In genomic region chr12:124862768-124863408, GRCh38 we compare ENCODE assay signal across 1 cellular context.
TF ChIP-seq lines count a peak whose summit lies in the region.

No MANE protein-coding gene starts in this region.

TF ChIP-seq in HepG2, 621 proteins besides CTCF, POLR2A, EP300 and RAD21 (continues in another document):
- TF ChIP-seq, protein P1, sequence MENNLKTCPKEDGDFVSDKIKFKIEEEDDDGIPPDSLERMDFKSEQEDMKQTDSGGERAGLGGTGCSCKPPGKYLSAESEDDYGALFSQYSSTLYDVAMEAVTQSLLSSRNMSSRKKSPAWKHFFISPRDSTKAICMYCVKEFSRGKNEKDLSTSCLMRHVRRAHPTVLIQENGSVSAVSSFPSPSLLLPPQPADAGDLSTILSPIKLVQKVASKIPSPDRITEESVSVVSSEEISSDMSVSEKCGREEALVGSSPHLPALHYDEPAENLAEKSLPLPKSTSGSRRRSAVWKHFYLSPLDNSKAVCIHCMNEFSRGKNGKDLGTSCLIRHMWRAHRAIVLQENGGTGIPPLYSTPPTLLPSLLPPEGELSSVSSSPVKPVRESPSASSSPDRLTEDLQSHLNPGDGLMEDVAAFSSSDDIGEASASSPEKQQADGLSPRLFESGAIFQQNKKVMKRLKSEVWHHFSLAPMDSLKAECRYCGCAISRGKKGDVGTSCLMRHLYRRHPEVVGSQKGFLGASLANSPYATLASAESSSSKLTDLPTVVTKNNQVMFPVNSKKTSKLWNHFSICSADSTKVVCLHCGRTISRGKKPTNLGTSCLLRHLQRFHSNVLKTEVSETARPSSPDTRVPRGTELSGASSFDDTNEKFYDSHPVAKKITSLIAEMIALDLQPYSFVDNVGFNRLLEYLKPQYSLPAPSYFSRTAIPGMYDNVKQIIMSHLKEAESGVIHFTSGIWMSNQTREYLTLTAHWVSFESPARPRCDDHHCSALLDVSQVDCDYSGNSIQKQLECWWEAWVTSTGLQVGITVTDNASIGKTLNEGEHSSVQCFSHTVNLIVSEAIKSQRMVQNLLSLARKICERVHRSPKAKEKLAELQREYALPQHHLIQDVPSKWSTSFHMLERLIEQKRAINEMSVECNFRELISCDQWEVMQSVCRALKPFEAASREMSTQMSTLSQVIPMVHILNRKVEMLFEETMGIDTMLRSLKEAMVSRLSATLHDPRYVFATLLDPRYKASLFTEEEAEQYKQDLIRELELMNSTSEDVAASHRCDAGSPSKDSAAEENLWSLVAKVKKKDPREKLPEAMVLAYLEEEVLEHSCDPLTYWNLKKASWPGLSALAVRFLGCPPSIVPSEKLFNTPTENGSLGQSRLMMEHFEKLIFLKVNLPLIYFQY (CRISPR knock-in tag; IDR thresholded peaks at IDR 0.05; ENCODE audit: borderline replicate concordance) = no peak
- TF ChIP-seq ZFP36 (IDR thresholded peaks at IDR 0.05; ENCODE audit: borderline replicate concordance, low read depth, low read length, partially characterized antibody) (no peak), NFYC (CRISPR knock-in tag; IDR thresholded peaks at IDR 0.05) (no peak), STAT5B (CRISPR knock-in tag; IDR thresholded peaks at IDR 0.05) (no peak), NFIB (CRISPR knock-in tag; IDR thresholded peaks at IDR 0.05; ENCODE audit: borderline replicate concordance) (no peak), U2AF2 (IDR thresholded peaks at IDR 0.05; ENCODE audit: low read depth, low read length) (no peak), NBN (conservative IDR thresholded peaks at IDR 0.05) (no peak), ZNF136 (CRISPR knock-in tag; IDR thresholded peaks at IDR 0.05; ENCODE audit: low read depth) (no peak), IKZF4 (CRISPR knock-in tag; IDR thresholded peaks at IDR 0.05; ENCODE audit: borderline replicate concordance, low read depth, not compliant biosample characterization) (no peak), ATF7-NPFF (CRISPR knock-in tag; IDR thresholded peaks at IDR 0.05; ENCODE audit: low read depth) (no peak), ZNF460 (CRISPR knock-in tag; IDR thresholded peaks at IDR 0.05; ENCODE audit: borderline replicate concordance) (no peak), ZNF672 (CRISPR knock-in tag; IDR thresholded peaks at IDR 0.05) (no peak), SRSF4 (IDR thresholded peaks at IDR 0.05; ENCODE audit: low read depth, low read length, poor library complexity, severe bottlenecking) (no peak), NR2F1 (CRISPR knock-in tag; IDR thresholded peaks at IDR 0.05) (no peak), ATF6 (CRISPR knock-in tag; conservative IDR thresholded peaks at IDR 0.05) (no peak), ELF3 (CRISPR knock-in tag; IDR thresholded peaks at IDR 0.05) (no peak), SIN3B (IDR thresholded peaks at IDR 0.05; ENCODE audit: low read length) (no peak), ZNF678 (CRISPR knock-in tag; IDR thresholded peaks at IDR 0.05) (0 out of 2 replicates have a peak, but pooled peaks have one; percentile 28), ZFP91 (CRISPR knock-in tag; IDR thresholded peaks at IDR 0.05; ENCODE audit: borderline replicate concordance) (peak; percentile 33; the same call in 1 of the 2 replicates), ZC3H4 (CRISPR knock-in tag; IDR thresholded peaks at IDR 0.05; ENCODE audit: borderline replicate concordance) (no peak), ZHX2 (IDR thresholded peaks at IDR 0.05; ENCODE audit: low read depth) (no peak), ZHX2 (CRISPR knock-in tag; IDR thresholded peaks at IDR 0.05; ENCODE audit: borderline replicate concordance) (no peak), FOXJ3 (CRISPR knock-in tag; IDR thresholded peaks at IDR 0.05; ENCODE audit: borderline replicate concordance) (no peak), TOE1 (CRISPR knock-in tag; IDR thresholded peaks at IDR 0.05) (no peak), ZBTB46 (CRISPR knock-in tag; IDR thresholded peaks at IDR 0.05; ENCODE audit: borderline replicate concordance) (peak; percentile 5; the same call in 1 of the 2 replicates), HNRNPK (IDR thresholded peaks at IDR 0.05; ENCODE audit: low read depth, low read length, poor library complexity, severe bottlenecking) (no peak), ZFP41 (CRISPR knock-in tag; IDR thresholded peaks at IDR 0.05; ENCODE audit: borderline replicate concordance) (no peak), U2AF1 (optimal IDR thresholded peaks at IDR 0.05; ENCODE audit: low read depth, low read length) (no peak), ZNF296 (CRISPR knock-in tag; conservative IDR thresholded peaks at IDR 0.05) (no peak), CBFB (CRISPR knock-in tag; IDR thresholded peaks at IDR 0.05) (no peak), ZNF782 (CRISPR knock-in tag; IDR thresholded peaks at IDR 0.05; ENCODE audit: borderline replicate concordance) (no peak), KMT2A (CRISPR knock-in tag; IDR thresholded peaks at IDR 0.05) (no peak), KDM3A (CRISPR knock-in tag; IDR thresholded peaks at IDR 0.05; ENCODE audit: low read depth) (no peak), SIX4 (CRISPR knock-in tag; IDR thresholded peaks at IDR 0.05) (no peak), ZNF567 (CRISPR knock-in tag; IDR thresholded peaks at IDR 0.05; ENCODE audit: borderline replicate concordance) (no peak), SAFB2 (CRISPR knock-in tag; IDR thresholded peaks at IDR 0.05; ENCODE audit: borderline replicate concordance, low read depth) (no peak), SALL2 (CRISPR knock-in tag; IDR thresholded peaks at IDR 0.05) (no peak), ESRRA (CRISPR knock-in tag; IDR thresholded peaks at IDR 0.05; ENCODE audit: low read depth) (no peak), ZNF543 (CRISPR knock-in tag; IDR thresholded peaks at IDR 0.05) (no peak), BORCS8-MEF2B (CRISPR knock-in tag; IDR thresholded peaks at IDR 0.05) (peak; percentile 42; the same call in 1 of the 2 replicates), BCL6 (CRISPR knock-in tag; IDR thresholded peaks at IDR 0.05) (no peak), DR1 (CRISPR knock-in tag; IDR thresholded peaks at IDR 0.05) (no peak), HNRNPL (IDR thresholded peaks at IDR 0.05; ENCODE audit: low read depth, low read length) (0 out of 2 replicates have a peak, but pooled peaks have one; percentile 3), ARID2 (CRISPR knock-in tag; IDR thresholded peaks at IDR 0.05; ENCODE audit: borderline replicate concordance) (no peak), ZNF292 (CRISPR knock-in tag; IDR thresholded peaks at IDR 0.05; ENCODE audit: borderline replicate concordance, low read depth) (no peak), ZBTB8A (CRISPR knock-in tag; IDR thresholded peaks at IDR 0.05; ENCODE audit: borderline replicate concordance, low read depth) (no peak)
- TF ChIP-seq, protein P2, sequence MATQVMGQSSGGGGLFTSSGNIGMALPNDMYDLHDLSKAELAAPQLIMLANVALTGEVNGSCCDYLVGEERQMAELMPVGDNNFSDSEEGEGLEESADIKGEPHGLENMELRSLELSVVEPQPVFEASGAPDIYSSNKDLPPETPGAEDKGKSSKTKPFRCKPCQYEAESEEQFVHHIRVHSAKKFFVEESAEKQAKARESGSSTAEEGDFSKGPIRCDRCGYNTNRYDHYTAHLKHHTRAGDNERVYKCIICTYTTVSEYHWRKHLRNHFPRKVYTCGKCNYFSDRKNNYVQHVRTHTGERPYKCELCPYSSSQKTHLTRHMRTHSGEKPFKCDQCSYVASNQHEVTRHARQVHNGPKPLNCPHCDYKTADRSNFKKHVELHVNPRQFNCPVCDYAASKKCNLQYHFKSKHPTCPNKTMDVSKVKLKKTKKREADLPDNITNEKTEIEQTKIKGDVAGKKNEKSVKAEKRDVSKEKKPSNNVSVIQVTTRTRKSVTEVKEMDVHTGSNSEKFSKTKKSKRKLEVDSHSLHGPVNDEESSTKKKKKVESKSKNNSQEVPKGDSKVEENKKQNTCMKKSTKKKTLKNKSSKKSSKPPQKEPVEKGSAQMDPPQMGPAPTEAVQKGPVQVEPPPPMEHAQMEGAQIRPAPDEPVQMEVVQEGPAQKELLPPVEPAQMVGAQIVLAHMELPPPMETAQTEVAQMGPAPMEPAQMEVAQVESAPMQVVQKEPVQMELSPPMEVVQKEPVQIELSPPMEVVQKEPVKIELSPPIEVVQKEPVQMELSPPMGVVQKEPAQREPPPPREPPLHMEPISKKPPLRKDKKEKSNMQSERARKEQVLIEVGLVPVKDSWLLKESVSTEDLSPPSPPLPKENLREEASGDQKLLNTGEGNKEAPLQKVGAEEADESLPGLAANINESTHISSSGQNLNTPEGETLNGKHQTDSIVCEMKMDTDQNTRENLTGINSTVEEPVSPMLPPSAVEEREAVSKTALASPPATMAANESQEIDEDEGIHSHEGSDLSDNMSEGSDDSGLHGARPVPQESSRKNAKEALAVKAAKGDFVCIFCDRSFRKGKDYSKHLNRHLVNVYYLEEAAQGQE (IDR thresholded peaks at IDR 0.05; ENCODE audit: borderline replicate concordance in 1 of 2, low read depth in 1 of 2, low read length in 2 of 2) = no peak
- TF ChIP-seq, protein P3, sequence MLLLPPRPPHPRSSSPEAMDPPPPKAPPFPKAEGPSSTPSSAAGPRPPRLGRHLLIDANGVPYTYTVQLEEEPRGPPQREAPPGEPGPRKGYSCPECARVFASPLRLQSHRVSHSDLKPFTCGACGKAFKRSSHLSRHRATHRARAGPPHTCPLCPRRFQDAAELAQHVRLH (CRISPR knock-in tag; IDR thresholded peaks at IDR 0.05; ENCODE audit: borderline replicate concordance, low read depth) = no peak
